ENCODE assay signal across 10 cellular contexts in genomic region chr10:31099664-31100063, GRCh38.
DNase-seq lines count a peak whose midpoint lies in the region; ATAC-seq lines count a peak whose summit lies in the region.
"Had no signal": no experiment of that assay in that cellular context is flagged by ENCODE, and none has a peak within 500 bp of the region (broad histone marks: within the 10 kb centered on the region; RNA-seq: fewer than 3 reads in every experiment).

No MANE protein-coding gene starts in this region.

- CTCF ChIA-PET in activated CD4-positive, alpha-beta memory T cell treated with anti-CD3 and anti-CD28 coated beads, Interleukin-2, amount 10 ng/mL, durations not matched to agents 7 days and 5 days (lab: Charles Lee): interaction anchor here (1.5 to 1.7 kb wide), 2 partner anchors 16 to 315 kb away, joined by 3 to 6 read pairs; no protein-coding TSS in a partner anchor

- H3K27ac Mint-ChIP-seq in activated CD4-positive, alpha-beta memory T cell treated with anti-CD3 and anti-CD28 coated beads, Interleukin-2, amount 10 ng/mL, durations not matched to agents 7 days and 5 days: no peak overlapping the region

- DNase-seq in activated effector memory CD4-positive, alpha-beta T cell treated with anti-CD3 and anti-CD28 coated beads, Interleukin-2, amount 50 U/mL, for 16 hours: peak; percentile 82
- DNase-seq in activated effector memory CD4-positive, alpha-beta T cell treated with Interleukin-2 at 50 U/mL for 16 hours: no peak
- peak; percentile 37 for DNase-seq in activated CD4-positive, alpha-beta memory T cell treated with anti-CD3 and anti-CD28 coated beads, Interleukin-2, amount 10 ng/mL, durations not matched to agents 7 days and 5 days
- DNase-seq in iris pigment epithelial cell (ENCODE audit: low read depth) (peak; percentile 69), hippocampal formation (lab: John Stamatoyannopoulos, UW) (no peak), NCI-H345 treated with DMSO at 0.1 percent for 48 hours (lab: John Stamatoyannopoulos, UW; ENCODE audit: unreplicated experiment) (no peak)
- DNase-seq in stimulated activated CD4-positive, alpha-beta T cell treated with anti-CD3 and anti-CD28 coated beads, TNF-alpha, amount 100 ng/mL, for 24 hours (ENCODE audit: low read depth in 3 of 3): peak; percentile 5 to 61 (median 21)
- DNase-seq: effector memory CD4-positive, alpha-beta T cell; NCI-H1092 treated with DMSO at 0.1 percent for 48 hours had no signal

- H3K9me3 Mint-ChIP-seq in activated CD4-positive, alpha-beta memory T cell treated with anti-CD3 and anti-CD28 coated beads, Interleukin-2, amount 10 ng/mL, durations not matched to agents 7 days and 5 days: no peaks in the 10 kb centered on the region

- H3K4me1 Mint-ChIP-seq in activated CD4-positive, alpha-beta memory T cell treated with anti-CD3 and anti-CD28 coated beads, Interleukin-2, amount 10 ng/mL, durations not matched to agents 7 days and 5 days: peaks cover 39% of the 10 kb centered on the region

- POLR2A ChIA-PET in activated CD4-positive, alpha-beta memory T cell treated with anti-CD3 and anti-CD28 coated beads, Interleukin-2, amount 10 ng/mL, durations not matched to agents 7 days and 5 days (lab: Charles Lee): interaction anchor here (2.2 to 2.8 kb wide), 2 partner anchors 34 to 218 kb away, joined by 12 to 15 read pairs; no protein-coding TSS in a partner anchor

- no peaks in the 10 kb centered on the region for H3K36me3 Mint-ChIP-seq in activated CD4-positive, alpha-beta memory T cell treated with anti-CD3 and anti-CD28 coated beads, Interleukin-2, amount 10 ng/mL, durations not matched to agents 7 days and 5 days (ENCODE audit: low read depth)

- no peak for ATAC-seq in GM21360 (IDR thresholded peaks at IDR 0.05; ENCODE audit: unreplicated experiment)

- H3K4me3 Mint-ChIP-seq in activated CD4-positive, alpha-beta memory T cell treated with anti-CD3 and anti-CD28 coated beads, Interleukin-2, amount 10 ng/mL, durations not matched to agents 7 days and 5 days: no peak overlapping the region

- H3K27me3 Mint-ChIP-seq in activated CD4-positive, alpha-beta memory T cell treated with anti-CD3 and anti-CD28 coated beads, Interleukin-2, amount 10 ng/mL, durations not matched to agents 7 days and 5 days: no peaks in the 10 kb centered on the region

Comparison
In these comparisons a context has a peak if more than half of its experiments do, and no peak if none do; other contexts are left out.
1. DNase-seq: peak in activated effector memory CD4-positive, alpha-beta T cell treated with anti-CD3 and anti-CD28 coated beads, Interleukin-2, amount 50 U/mL, for 16 hours (single experiment), activated CD4-positive, alpha-beta memory T cell treated with anti-CD3 and anti-CD28 coated beads, Interleukin-2, amount 10 ng/mL, durations not matched to agents 7 days and 5 days (single experiment), iris pigment epithelial cell (single experiment) and stimulated activated CD4-positive, alpha-beta T cell treated with anti-CD3 and anti-CD28 coated beads, TNF-alpha, amount 100 ng/mL, for 24 hours (3 of 3); none in activated effector memory CD4-positive, alpha-beta T cell treated with Interleukin-2 at 50 U/mL for 16 hours (single experiment), hippocampal formation (0 of 2) and NCI-H345 treated with DMSO at 0.1 percent for 48 hours (single experiment).